In the genomic region with DNA sequence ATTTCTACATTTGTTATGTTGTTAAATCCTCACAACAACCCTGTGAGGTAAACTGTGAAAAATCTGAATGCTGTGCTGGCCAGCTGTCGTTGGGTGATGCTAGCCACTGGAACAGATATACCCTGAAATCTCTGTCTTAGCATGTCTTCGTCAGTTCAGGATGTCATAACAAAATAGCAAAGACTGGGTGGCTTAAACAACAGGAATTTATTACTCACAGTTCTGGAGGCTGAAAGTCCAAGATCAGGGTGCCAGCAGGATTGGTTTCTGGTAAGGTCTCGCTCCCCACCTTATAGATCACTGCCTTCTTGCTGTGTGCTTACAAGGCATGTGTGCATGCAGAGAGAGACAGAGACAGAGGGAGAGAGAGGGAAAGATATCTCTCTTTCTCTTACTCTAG, we compare ENCODE assay signal across 26 cellular contexts.
"Had no signal": no experiment of that assay in that cellular context is flagged by ENCODE, and none has a peak within 500 bp of the region (broad histone marks: within the 10 kb centered on the region; RNA-seq: fewer than 3 reads in every experiment).

No MANE protein-coding gene starts in this region.

- H3K27ac ChIP-seq: stomach, suprapubic skin, testis, thoracic aorta, thyroid gland, tibial artery, tibial nerve, transverse colon, upper lobe of left lung, upper lobe of right lung, uterus, vagina had no signal

- H3K36me3 ChIP-seq: stomach, suprapubic skin, thoracic aorta, thyroid gland, tibial artery, tibial nerve, transverse colon, upper lobe of left lung, upper lobe of right lung, uterus, vagina had no signal

- H3K4me3 ChIP-seq: stomach, suprapubic skin, testis, thoracic aorta, thyroid gland, tibial artery, tibial nerve, transverse colon, upper lobe of left lung, upper lobe of right lung, uterus, vagina had no signal

- H3K4me1 ChIP-seq: stomach, suprapubic skin, thyroid gland, tibial artery, tibial nerve, transverse colon, upper lobe of left lung, upper lobe of right lung, uterus, vagina had no signal

- DNase-seq: stimulated activated CD4-positive, alpha-beta T cell treated with anti-CD3 and anti-CD28 coated beads, Interleukin-2, amount 100 ng/mL, for 24 hours; stimulated activated CD4-positive, alpha-beta T cell treated with anti-CD3 and anti-CD28 coated beads, Interleukin-2, amount 100 ng/mL, for 48 hours; stimulated activated CD4-positive, alpha-beta T cell treated with anti-CD3 and anti-CD28 coated beads, Interleukin-4, amount 100 ng/mL, for 1 hour; stimulated activated CD4-positive, alpha-beta T cell treated with anti-CD3 and anti-CD28 coated beads, Interleukin-4, amount 100 ng/mL, for 24 hours; stimulated activated CD8-positive, alpha-beta memory T cell treated with anti-CD3 and anti-CD28 coated beads, Interleukin-4, amount 100 ng/mL, for 48 hours; stimulated activated naive B cell treated with anti-CD40 and anti-IgM and Interleukin-4, amounts not matched to agents 10 μg/mL and 1 μg/mL and 100 μg/mL, for 72 hours; stimulated activated naive CD4-positive, alpha-beta T cell; stimulated activated naive CD4-positive, alpha-beta T cell treated with Interleukin-2 at 50 U/mL for 16 hours; stimulated activated naive CD8-positive, alpha-beta T cell treated with anti-CD3 and anti-CD28 coated beads, Interleukin-15, amount 100 ng/mL, for 72 hours; stimulated activated naive CD8-positive, alpha-beta T cell treated with anti-CD3 and anti-CD28 coated beads, Interleukin-15, Interleukin-2, amounts not matched to agents 100 U/mL and 50 U/mL, for 24 hours; stomach; substantia nigra; testis; thyroid gland; tibial artery; transverse colon; upper lobe of left lung; upper lobe of right lung; uterus had no signal

- ATAC-seq: stimulated activated effector memory CD8-positive, alpha-beta T cell treated with anti-CD3 and anti-CD28 coated beads, Interleukin-12 subunit alpha, Interleukin-12 subunit beta, amount 100 ng/mL, for 72 hours; stimulated activated memory B cell treated with anti-CD40 and anti-IgM and Interleukin-4, amounts not matched to agents 10 μg/mL and 1 μg/mL and 100 μg/mL, for 72 hours; stimulated activated naive B cell treated with anti-CD40 and anti-IgM and Interleukin-4, amounts not matched to agents 10 μg/mL and 1 μg/mL and 100 μg/mL, for 72 hours; stimulated activated naive CD8-positive, alpha-beta T cell treated with anti-CD3 and anti-CD28 coated beads, Interleukin-15, amount 100 ng/mL, for 72 hours; stimulated activated naive CD8-positive, alpha-beta T cell treated with anti-CD3 and anti-CD28 coated beads, Interleukin-15, Interleukin-2, amounts not matched to agents 100 U/mL and 50 U/mL, for 24 hours; upper lobe of right lung had no signal

- H3K9me3 ChIP-seq: suprapubic skin, testis, thoracic aorta, thyroid gland, tibial artery, tibial nerve, transverse colon, upper lobe of left lung, upper lobe of right lung, uterus, vagina had no signal

- FAIRE-seq: urothelium cell line had no signal

- H3K27me3 ChIP-seq: testis, thyroid gland, tibial nerve, upper lobe of left lung, uterus, vagina had no signal
